ENCODE assay signal across 11 cellular contexts in the genomic region with DNA sequence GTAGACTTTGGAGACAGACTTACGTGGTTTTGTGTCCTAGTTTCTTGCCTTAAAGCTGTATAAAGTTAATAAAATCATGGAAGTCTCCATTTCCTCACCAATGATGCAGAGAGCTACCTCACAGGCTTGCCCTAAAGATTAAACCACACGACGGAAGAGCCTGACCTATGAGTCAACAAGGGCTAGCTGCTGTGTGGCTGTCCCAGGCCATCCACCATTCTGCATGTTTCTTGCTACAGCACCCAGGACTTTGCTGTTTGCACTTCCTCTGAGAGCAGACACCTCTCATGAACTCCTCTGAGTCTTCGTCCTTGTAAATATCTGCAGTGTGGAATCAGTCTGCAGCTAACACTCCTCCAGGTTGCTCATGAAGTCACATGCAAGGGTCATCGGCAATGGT.
DNase-seq lines count a peak whose midpoint lies in the region; ATAC-seq and TF ChIP-seq lines count a peak whose summit lies in the region.
"Had no signal": no experiment of that assay in that cellular context is flagged by ENCODE, and none has a peak within 500 bp of the region (broad histone marks: within the 10 kb centered on the region; RNA-seq: fewer than 3 reads in every experiment).

No MANE protein-coding gene starts in this region.

- H3K36me3 ChIP-seq in CD8-positive, alpha-beta T cell (ENCODE audit: insufficient read depth, low read length) = no peaks in the 10 kb centered on the region
- no peaks in the 10 kb centered on the region for H3K36me3 ChIP-seq in Caco-2 (ENCODE audit: control insufficient read depth, insufficient read depth, low read length)

- H3K9me3 Mint-ChIP-seq in CD8-positive, alpha-beta T cell = no peaks in the 10 kb centered on the region
- no peaks in the 10 kb centered on the region for H3K9me3 Mint-ChIP-seq in IgD-negative memory B cell
- no peaks in the 10 kb centered on the region for H3K9me3 Mint-ChIP-seq in Caco-2 (ENCODE audit: unreplicated experiment)

- H3K4me1 ChIP-seq in CD8-positive, alpha-beta T cell (ENCODE audit: insufficient read depth, low read length) = peaks cover 25% of the 10 kb centered on the region
- no peaks in the 10 kb centered on the region; the same call in 1 of the 2 replicates for H3K4me1 ChIP-seq in Caco-2

- H3K27me3 ChIP-seq in CD8-positive, alpha-beta T cell (ENCODE audit: insufficient read depth, low read length) = no peaks in the 10 kb centered on the region
- H3K27me3 ChIP-seq in Caco-2 (replicated peaks; ENCODE audit: control insufficient read depth, insufficient read depth, low read length) = no peaks in the 10 kb centered on the region

- no peak overlapping the region for H3K4me3 ChIP-seq in CD8-positive, alpha-beta T cell (ENCODE audit: low read depth, low read length)
- no peak overlapping the region for H3K4me3 ChIP-seq in Caco-2 (ENCODE audit: low read depth, low read length)

- H3K27me3 Mint-ChIP-seq in CD8-positive, alpha-beta T cell (ENCODE audit: low read depth) = no peaks in the 10 kb centered on the region
- H3K27me3 Mint-ChIP-seq in IgD-negative memory B cell (peaks cover 7% of the 10 kb centered on the region), Caco-2 (ENCODE audit: insufficient read depth, unreplicated experiment) (peaks cover 2% of the 10 kb centered on the region)

- peaks cover 38% of the 10 kb centered on the region for H3K4me1 Mint-ChIP-seq in CD8-positive, alpha-beta T cell (ENCODE audit: low read depth)
- H3K4me1 Mint-ChIP-seq in IgD-negative memory B cell (peaks cover 31 to 47% (median 46%) of the 10 kb centered on the region in 3 donors), Caco-2 (ENCODE audit: low read depth, unreplicated experiment) (no peaks in the 10 kb centered on the region)

- no peaks in the 10 kb centered on the region for H3K9me3 ChIP-seq in CD8-positive, alpha-beta T cell (ENCODE audit: low read length)
- H3K9me3 ChIP-seq in Caco-2 = 0 out of 2 replicates have a peak, but pooled peaks cover 5% of the 10 kb centered on the region

- H3K27ac ChIP-seq in CD8-positive, alpha-beta T cell (ENCODE audit: low read depth, low read length) = no peak overlapping the region

- ATAC-seq in CD8-positive, alpha-beta T cell = peak; percentile 62
- ATAC-seq: left lobe of liver, sciatic nerve had no signal

- peak in 2 of 7 experiments; percentile 32 to 53 for DNase-seq in CD8-positive, alpha-beta T cell
- peak; percentile 5 for DNase-seq in activated T-helper 9 cell treated with anti-CD3 and anti-CD28 coated beads, Interleukin-2, amount 50 U/mL, for 16 hours (ENCODE audit: low read depth)
- DNase-seq in islet precursor cell (peak; percentile 59), mucosa of gallbladder (ENCODE audit: low spot score) (no peak), Caco-2 (no peak), NCI-H524 treated with DMSO at 0.1 percent for 48 hours (lab: John Stamatoyannopoulos, UW) (no peak), COR-L47 (lab: John Stamatoyannopoulos, UW) (no peak)
- DNase-seq: RPMI8226 had no signal

- BruUV-seq in Caco-2 (replicated peaks; lab: Mats Ljungman, UMichigan) = no TSS peak

- intact Hi-C loops in CD8-positive, alpha-beta T cell (cut with DNase I, micrococcal nuclease) = loop anchor here in 1 of 2 experiments (5.0 kb wide), 1 partner anchor 49 kb away; no protein-coding TSS in a partner anchor
- intact Hi-C loops in Caco-2 (cut with micrococcal nuclease; ENCODE audit: unreplicated experiment) = no loop called here

- peak overlapping the region; percentile 34 for H3K27ac Mint-ChIP-seq in CD8-positive, alpha-beta T cell
- H3K27ac Mint-ChIP-seq in IgD-negative memory B cell (peak overlapping the region in 2 of 3 donors; percentile 1), Caco-2 (ENCODE audit: unreplicated experiment) (no peak overlapping the region)

- POLR2A ChIA-PET in CD8-positive, alpha-beta T cell (lab: Charles Lee) = interaction anchor here (0.5 to 1.1 kb wide), 6 partner anchors 9 to 727 kb away, joined by 3 to 5 read pairs (median 3); no protein-coding TSS in a partner anchor
- POLR2A ChIA-PET in Caco-2 (lab: Charles Lee) = no interaction called here

- no peak for TF ChIP-seq CTCF in CD8-positive, alpha-beta T cell (IDR thresholded peaks at IDR 0.05)
- TF ChIP-seq CTCF in Caco-2 (IDR thresholded peaks at IDR 0.05; ENCODE audit: insufficient read depth in 1 of 2, low read depth in 1 of 2, low read length in 1 of 2, severe bottlenecking in 1 of 2, unreplicated experiment in 1 of 2) = no peak

- no peaks in the 10 kb centered on the region for H3K36me3 Mint-ChIP-seq in CD8-positive, alpha-beta T cell
- H3K36me3 Mint-ChIP-seq in IgD-negative memory B cell = peaks cover 1% of the 10 kb centered on the region
- H3K36me3 Mint-ChIP-seq in Caco-2 (ENCODE audit: insufficient read depth, unreplicated experiment) = no peaks in the 10 kb centered on the region

- no peak overlapping the region for H3K4me3 Mint-ChIP-seq in CD8-positive, alpha-beta T cell
- H3K4me3 Mint-ChIP-seq in IgD-negative memory B cell = peak overlapping the region in 1 of 4 donors; percentile 19
- H3K4me3 Mint-ChIP-seq in Caco-2 (ENCODE audit: unreplicated experiment) = no peak overlapping the region

- CTCF ChIA-PET in CD8-positive, alpha-beta T cell (lab: Charles Lee) = interaction anchor here (0.6 to 1.7 kb wide), 6 partner anchors 28 to 728 kb away, joined by 3 to 6 read pairs (median 3); partner anchors contain the start of gene TRIB2
- CTCF ChIA-PET in Caco-2 (lab: Charles Lee) = no interaction called here

Comparison
In these comparisons a context has a peak if more than half of its experiments do, and no peak if none do; other contexts are left out.
1. DNase-seq: peak in activated T-helper 9 cell treated with anti-CD3 and anti-CD28 coated beads, Interleukin-2, amount 50 U/mL, for 16 hours (single experiment) and islet precursor cell (single experiment); none in mucosa of gallbladder (single experiment), Caco-2 (0 of 2), NCI-H524 treated with DMSO at 0.1 percent for 48 hours (single experiment) and COR-L47 (single experiment).